In the genomic region with DNA sequence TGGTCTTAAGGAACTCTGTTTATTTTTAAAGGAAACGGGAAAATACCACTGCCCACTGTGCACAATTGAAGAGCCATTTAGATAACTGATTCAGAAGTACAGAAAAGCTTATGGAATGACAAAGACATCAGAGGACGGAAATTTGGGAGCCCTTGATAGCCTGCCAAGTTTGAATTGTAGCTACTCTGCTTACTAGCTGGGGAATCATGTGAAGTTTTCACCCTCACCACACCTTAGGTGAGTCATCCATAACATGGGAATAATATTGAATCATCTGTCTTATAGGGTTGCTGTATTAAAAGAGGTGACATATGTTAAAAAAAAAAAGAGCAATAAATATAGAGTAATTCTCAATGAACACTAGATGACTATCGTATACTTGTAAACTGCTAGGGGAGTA, we compare ENCODE assay signal across 27 cellular contexts.
"Had no signal": no experiment of that assay in that cellular context is flagged by ENCODE, and none has a peak within 500 bp of the region (broad histone marks: within the 10 kb centered on the region; RNA-seq: fewer than 3 reads in every experiment).

No MANE protein-coding gene starts in this region.

- ATAC-seq: activated CD4-positive, alpha-beta T cell treated with anti-CD3 and anti-CD28 coated beads for 36 hours; activated CD8-positive, alpha-beta memory T cell treated with anti-CD3 and anti-CD28 coated beads, Interleukin-2, amount 10 ng/mL, durations not matched to agents 7 days and 5 days; activated CD8-positive, alpha-beta T cell treated with anti-CD3 and anti-CD28 coated beads, Interleukin-2, amount 10 ng/mL, durations not matched to agents 7 days and 5 days; activated naive CD4-positive, alpha-beta T cell treated with anti-CD3 and anti-CD28 coated beads, Interleukin-2, amount 50 U/mL, for 72 hours; gastrocnemius medialis; left cardiac atrium; left ventricle myocardium superior; right lobe of liver; stimulated activated effector memory CD8-positive, alpha-beta T cell treated with anti-CD3 and anti-CD28 coated beads, Interleukin-12 subunit alpha, Interleukin-12 subunit beta, amount 100 ng/mL, for 72 hours had no signal

- H3K27me3 Mint-ChIP-seq: activated CD4-positive, alpha-beta T cell treated with anti-CD3 and anti-CD28 coated beads for 36 hours had no signal

- H3K4me3 Mint-ChIP-seq: activated CD4-positive, alpha-beta T cell treated with anti-CD3 and anti-CD28 coated beads for 36 hours; activated CD8-positive, alpha-beta memory T cell treated with anti-CD3 and anti-CD28 coated beads, Interleukin-2, amount 10 ng/mL, durations not matched to agents 7 days and 5 days; activated CD8-positive, alpha-beta T cell treated with anti-CD3 and anti-CD28 coated beads, Interleukin-2, amount 10 ng/mL, durations not matched to agents 7 days and 5 days; brain; endodermal cell; nephron; stimulated activated effector memory CD8-positive, alpha-beta T cell treated with anti-CD3 and anti-CD28 coated beads, Interleukin-12 subunit alpha, Interleukin-12 subunit beta, amount 100 ng/mL, for 72 hours; stimulated activated naive CD8-positive, alpha-beta T cell treated with anti-CD3 and anti-CD28 coated beads, Interleukin-15, Interleukin-2, amounts not matched to agents 100 ng/mL and 50 ng/mL, for 24 hours; T-helper 2 cell treated with Interferon-gamma antibody and Interleukin-4, amounts not matched to agents 5 μg/mL and 100 μg/mL, for 36 hours had no signal

- DNase-seq: activated CD4-positive, alpha-beta T cell treated with anti-CD3 and anti-CD28 coated beads for 36 hours; activated CD4-positive, CD25-positive, alpha-beta regulatory T cell; activated CD8-positive, alpha-beta memory T cell treated with anti-CD3 and anti-CD28 coated beads, Interleukin-2, amount 10 ng/mL, durations not matched to agents 7 days and 5 days; activated CD8-positive, alpha-beta T cell treated with anti-CD3 and anti-CD28 coated beads, Interleukin-2, amount 10 ng/mL, durations not matched to agents 7 days and 5 days; activated T-cell treated with anti-CD3 and anti-CD28 coated beads, Interleukin-2, amount 50 U/mL, for 48 hours; aorta; caudate nucleus; endodermal cell; gastrocnemius medialis; glutamatergic neuron; islet precursor cell; left cardiac atrium; left ventricle myocardium superior; posterior cingulate gyrus; right lobe of liver; small intestine; stimulated activated CD4-positive, alpha-beta T cell treated with anti-CD3 and anti-CD28 coated beads, Interleukin-4, amount 100 ng/mL, for 24 hours; trophoblast cell; uterus had no signal

- H3K4me1 Mint-ChIP-seq: brain; stimulated activated effector memory CD8-positive, alpha-beta T cell treated with anti-CD3 and anti-CD28 coated beads, Interleukin-12 subunit alpha, Interleukin-12 subunit beta, amount 100 ng/mL, for 72 hours had no signal

- H3K27ac ChIP-seq: gastrocnemius medialis, right lobe of liver, thoracic aorta, uterus had no signal

- H3K9me3 Mint-ChIP-seq: stimulated activated effector memory CD8-positive, alpha-beta T cell treated with anti-CD3 and anti-CD28 coated beads, Interleukin-12 subunit alpha, Interleukin-12 subunit beta, amount 100 ng/mL, for 72 hours had no signal

- H3K27ac Mint-ChIP-seq: activated CD4-positive, alpha-beta T cell treated with anti-CD3 and anti-CD28 coated beads for 36 hours; activated CD8-positive, alpha-beta memory T cell treated with anti-CD3 and anti-CD28 coated beads, Interleukin-2, amount 10 ng/mL, durations not matched to agents 7 days and 5 days; activated CD8-positive, alpha-beta T cell treated with anti-CD3 and anti-CD28 coated beads, Interleukin-2, amount 10 ng/mL, durations not matched to agents 7 days and 5 days; activated naive CD4-positive, alpha-beta T cell treated with anti-CD3 and anti-CD28 coated beads, Interleukin-2, amount 50 U/mL, for 72 hours; activated T-helper 2 cell treated with anti-CD3 and anti-CD28 coated beads, Interferon-gamma antibody, Interleukin-2, Interleukin-4, amounts not matched to agents 10 μg/mL and 5 μg/mL and 100 μg/mL, durations not matched to agents 14 hours and 24 hours and 36 hours; brain; endodermal cell; nephron; stimulated activated effector memory CD8-positive, alpha-beta T cell treated with anti-CD3 and anti-CD28 coated beads, Interleukin-12 subunit alpha, Interleukin-12 subunit beta, amount 100 ng/mL, for 72 hours; stimulated activated naive CD8-positive, alpha-beta T cell treated with anti-CD3 and anti-CD28 coated beads, Interleukin-15, Interleukin-2, amounts not matched to agents 100 ng/mL and 50 ng/mL, for 24 hours; T-helper 2 cell treated with Interferon-gamma antibody and Interleukin-4, amounts not matched to agents 5 μg/mL and 100 μg/mL, for 36 hours had no signal

- FAIRE-seq: small intestine had no signal

- H3K27me3 ChIP-seq: gastrocnemius medialis, right lobe of liver, uterus had no signal

- H3K36me3 ChIP-seq: gastrocnemius medialis, right lobe of liver, thoracic aorta, uterus had no signal

- H3K36me3 Mint-ChIP-seq: activated CD8-positive, alpha-beta memory T cell treated with anti-CD3 and anti-CD28 coated beads, Interleukin-2, amount 10 ng/mL, durations not matched to agents 7 days and 5 days; brain; stimulated activated effector memory CD8-positive, alpha-beta T cell treated with anti-CD3 and anti-CD28 coated beads, Interleukin-12 subunit alpha, Interleukin-12 subunit beta, amount 100 ng/mL, for 72 hours had no signal

- H3K4me1 ChIP-seq: gastrocnemius medialis, right lobe of liver, uterus had no signal

- H3K9me3 ChIP-seq: gastrocnemius medialis, right lobe of liver, thoracic aorta, uterus had no signal

- H3K4me3 ChIP-seq: gastrocnemius medialis, right lobe of liver, thoracic aorta, uterus had no signal
